15 cellular contexts compared by ENCODE assay signal in the genomic region with DNA sequence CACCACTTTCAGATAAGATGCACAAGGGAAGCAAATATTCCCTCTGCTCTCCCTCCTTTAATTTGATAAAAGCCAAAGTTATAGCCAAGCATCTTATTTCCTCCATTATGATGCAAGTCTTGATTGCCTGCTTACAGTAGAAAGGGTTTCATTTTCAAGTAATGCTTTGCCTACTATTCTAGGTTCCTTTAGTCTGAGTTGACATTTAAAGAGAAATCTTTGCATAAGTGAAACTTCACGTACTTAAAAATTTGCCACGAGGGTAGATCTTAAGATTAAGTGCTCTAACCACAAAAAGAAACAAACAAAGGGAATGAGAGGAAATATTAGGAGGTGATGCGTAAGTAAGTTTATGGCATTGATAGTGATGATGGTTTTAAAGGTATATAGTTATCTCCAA.
DNase-seq lines count a peak whose midpoint lies in the region; ATAC-seq and TF ChIP-seq lines count a peak whose summit lies in the region.
"Had no signal": no experiment of that assay in that cellular context is flagged by ENCODE, and none has a peak within 500 bp of the region (broad histone marks: within the 10 kb centered on the region; RNA-seq: fewer than 3 reads in every experiment).

No MANE protein-coding gene starts in this region.

- no peaks in the 10 kb centered on the region for H3K9me3 ChIP-seq in CD4-positive, alpha-beta memory T cell (ENCODE audit: control insufficient read depth in 1 of 2, low read length in 2 of 2)
- H3K9me3 ChIP-seq in OCI-LY7 (ENCODE audit: low read length), result no peaks in the 10 kb centered on the region
- H3K9me3 ChIP-seq in prostate gland, result no peaks in the 10 kb centered on the region
- H3K9me3 ChIP-seq: spleen, testis had no signal

- no peaks in the 10 kb centered on the region for H3K36me3 ChIP-seq in CD4-positive, alpha-beta memory T cell (ENCODE audit: insufficient read depth, low read length)
- H3K36me3 ChIP-seq in OCI-LY7 (ENCODE audit: insufficient read depth, low read length) (no peaks in the 10 kb centered on the region), prostate gland (no peaks in the 10 kb centered on the region), H7 (replicated peaks; ENCODE audit: control insufficient read depth, insufficient read depth, low read length) (no peaks in the 10 kb centered on the region)
- H3K36me3 ChIP-seq: spleen had no signal

- no peak for TF ChIP-seq POLR2A in prostate gland (IDR thresholded peaks at IDR 0.05)

- H3K27me3 ChIP-seq in CD4-positive, alpha-beta memory T cell (ENCODE audit: insufficient read depth, low read length), result no peaks in the 10 kb centered on the region
- H3K27me3 ChIP-seq in prostate gland (replicated peaks; ENCODE audit: insufficient read depth) (no peaks in the 10 kb centered on the region), H7 (ENCODE audit: control insufficient read depth, insufficient read depth, low read length) (no peaks in the 10 kb centered on the region)
- H3K27me3 ChIP-seq: spleen, testis had no signal

- no peak overlapping the region for H3K4me2 ChIP-seq in OCI-LY7 (ENCODE audit: low read length)

- peak overlapping the region in 7 of 8 donors; percentile 70 to 92 (median 76) for H3K4me3 Mint-ChIP-seq in CD4-positive, alpha-beta memory T cell

- H3K9me2 ChIP-seq in OCI-LY7 (ENCODE audit: insufficient read depth, low read length), result no peaks in the 10 kb centered on the region

- ATAC-seq in GM19395 (IDR thresholded peaks at IDR 0.05; ENCODE audit: unreplicated experiment) (peak; percentile 92), HG02938 (IDR thresholded peaks at IDR 0.05; ENCODE audit: unreplicated experiment) (peak; percentile 86)

- no peaks in the 10 kb centered on the region for H3K27me3 Mint-ChIP-seq in CD4-positive, alpha-beta memory T cell

- H2AFZ ChIP-seq in OCI-LY7 (ENCODE audit: low read length), result peak overlapping the region; percentile 13; the same call in 1 of the 2 replicates

- no peaks in the 10 kb centered on the region for H3K79me2 ChIP-seq in OCI-LY7 (ENCODE audit: insufficient read depth, low read depth, low read length)

- no peak for DNase-seq in CD4-positive, alpha-beta memory T cell
- no peak for DNase-seq in OCI-LY7 (ENCODE audit: low spot score)
- DNase-seq in posterior cingulate gyrus, result no peak
- DNase-seq in GDM1 (lab: John Stamatoyannopoulos, UW), result no peak
- no peak for DNase-seq in prostate gland (ENCODE audit: low spot score)
- DNase-seq in H7, result no peak
- DNase-seq: NCI-H1436, spleen, SW 1271, testis had no signal

- peaks cover 4 to 21% (median 13%) of the 10 kb centered on the region in 4 donors for H3K4me1 Mint-ChIP-seq in CD4-positive, alpha-beta memory T cell

- BruUV-seq in OCI-LY7 (replicated peaks; lab: Mats Ljungman, UMichigan), result no TSS peak

- no peak overlapping the region for H3K4me3 ChIP-seq in CD4-positive, alpha-beta memory T cell (ENCODE audit: low read length in 2 of 2)
- H3K4me3 ChIP-seq in OCI-LY7 (ENCODE audit: low read depth, low read length, poor library complexity, severe bottlenecking), result no peak overlapping the region
- H3K4me3 ChIP-seq in prostate gland, result no peak overlapping the region
- H3K4me3 ChIP-seq in H7 (ENCODE audit: insufficient read depth, low read depth, low read length), result no peak overlapping the region
- H3K4me3 ChIP-seq: spleen, testis had no signal

- WGBS in prostate gland, result 38% methylated on average over 3 of the region's 3 CpGs

- POLR2A ChIA-PET in CD4-positive, alpha-beta memory T cell (lab: Charles Lee; ENCODE audit: partially characterized antibody), result no interaction called here
- POLR2A ChIA-PET in OCI-LY7 (lab: Charles Lee), result no interaction called here

- no peaks in the 10 kb centered on the region for H3K36me3 Mint-ChIP-seq in CD4-positive, alpha-beta memory T cell
- H3K36me3 Mint-ChIP-seq: activated naive CD4-positive, alpha-beta T cell treated with anti-CD3 and anti-CD28 coated beads, Interleukin-2, amount 50 U/mL, for 72 hours had no signal

- no peaks in the 10 kb centered on the region for H3K9me3 Mint-ChIP-seq in CD4-positive, alpha-beta memory T cell
- H3K9me3 Mint-ChIP-seq: activated naive CD4-positive, alpha-beta T cell treated with anti-CD3 and anti-CD28 coated beads, Interleukin-2, amount 50 U/mL, for 72 hours had no signal

- H3K27ac Mint-ChIP-seq in CD4-positive, alpha-beta memory T cell, result peak overlapping the region in 5 of 7 donors; percentile 2 to 53 (median 10)
- H3K27ac Mint-ChIP-seq: activated naive CD4-positive, alpha-beta T cell treated with anti-CD3 and anti-CD28 coated beads, Interleukin-2, amount 50 U/mL, for 72 hours had no signal

- CTCF ChIA-PET in CD4-positive, alpha-beta memory T cell (lab: Charles Lee; ENCODE audit: partially characterized antibody), result interaction anchor here (1.0 kb wide), 1 partner anchor 8 kb away, joined by 3 read pairs; no protein-coding TSS in a partner anchor
- CTCF ChIA-PET in OCI-LY7 (lab: Charles Lee; ENCODE audit: unreplicated experiment), result no interaction called here

- intact Hi-C loops in CD4-positive, alpha-beta memory T cell (cut with micrococcal nuclease), result no loop called here
- intact Hi-C loops in OCI-LY7 (cut with micrococcal nuclease; ENCODE audit: unreplicated experiment), result no loop called here
- intact Hi-C loops in posterior cingulate gyrus (cut with DNase I), result no loop called here
- intact Hi-C loops in prostate gland (cut with DNase I), result no loop called here

- no peak overlapping the region for H3K27ac ChIP-seq in CD4-positive, alpha-beta memory T cell (ENCODE audit: low read depth, low read length)
- H3K27ac ChIP-seq in OCI-LY7 (ENCODE audit: low read depth, low read length, poor library complexity, severe bottlenecking) (no peak overlapping the region), prostate gland (no peak overlapping the region)
- H3K27ac ChIP-seq: C4-2B, epithelial cell of prostate, spleen, testis had no signal

- peaks cover 6% of the 10 kb centered on the region for H3K4me1 ChIP-seq in CD4-positive, alpha-beta memory T cell (ENCODE audit: insufficient read depth, low read length)
- no peaks in the 10 kb centered on the region for H3K4me1 ChIP-seq in OCI-LY7 (ENCODE audit: insufficient read depth, low read length, poor library complexity, severe bottlenecking)
- H3K4me1 ChIP-seq in prostate gland (replicated peaks), result no peaks in the 10 kb centered on the region
- H3K4me1 ChIP-seq: testis had no signal

- TF ChIP-seq CTCF in OCI-LY7 (conservative IDR thresholded peaks at IDR 0.05; ENCODE audit: low read length) (no peak), prostate gland (IDR thresholded peaks at IDR 0.05) (no peak)

- no peaks in the 10 kb centered on the region for H4K20me1 ChIP-seq in OCI-LY7 (ENCODE audit: insufficient read depth, low read length)
